Comparison of ENCODE assay signal across 17 cellular contexts in the genomic region with DNA sequence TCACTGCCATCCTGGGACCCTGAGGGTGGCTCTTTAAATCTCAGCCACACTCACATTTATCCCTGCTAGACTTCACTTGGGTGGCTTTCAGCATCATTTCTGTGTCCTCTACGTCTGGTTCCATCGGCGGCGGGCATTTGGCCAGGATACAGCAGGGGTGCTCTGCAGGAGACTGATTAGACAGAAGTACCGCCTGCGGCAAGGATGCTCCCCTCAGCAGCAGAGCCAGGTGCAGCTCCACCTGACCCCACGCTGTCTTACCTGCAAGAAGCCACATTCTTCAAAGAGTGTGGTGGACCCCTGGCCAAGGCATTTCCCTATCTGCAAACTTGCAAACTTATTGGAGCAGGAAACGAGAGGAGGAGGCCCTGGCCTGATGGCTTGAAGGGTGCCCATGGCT.
"Had no signal": no experiment of that assay in that cellular context is flagged by ENCODE, and none has a peak within 500 bp of the region (broad histone marks: within the 10 kb centered on the region; RNA-seq: fewer than 3 reads in every experiment).

No MANE protein-coding gene starts in this region.

- H3K4me1 ChIP-seq: breast epithelium, colonic mucosa, gastroesophageal sphincter, lower lobe of right lung, prostate gland, upper lobe of right lung had no signal

- H3K27ac Mint-ChIP-seq: activated naive CD8-positive, alpha-beta T cell treated with anti-CD3 and anti-CD28 coated beads for 36 hours; endodermal cell; naive thymus-derived CD4-positive, alpha-beta T cell had no signal

- H3K4me3 Mint-ChIP-seq: activated naive CD8-positive, alpha-beta T cell treated with anti-CD3 and anti-CD28 coated beads for 36 hours; endodermal cell; naive thymus-derived CD4-positive, alpha-beta T cell; neural crest cell had no signal

- H3K27me3 ChIP-seq: breast epithelium, colonic mucosa, upper lobe of right lung had no signal

- H3K9me3 Mint-ChIP-seq: neural crest cell had no signal

- DNase-seq: activated CD4-positive, alpha-beta T cell treated with anti-CD3 and anti-CD28 coated beads, Interleukin-2, amount 50 U/mL, for 4 hours; activated naive CD4-positive, alpha-beta T cell treated with Interleukin-2 at 50 U/mL for 16 hours; activated naive CD8-positive, alpha-beta T cell treated with anti-CD3 and anti-CD28 coated beads for 36 hours; activated T-cell treated with anti-CD3 and anti-CD28 coated beads, Interleukin-2, amount 50 U/mL, for 48 hours; colonic mucosa; endodermal cell; hypothalamus; left colon; lower lobe of right lung; naive thymus-derived CD4-positive, alpha-beta T cell; stimulated activated CD4-positive, alpha-beta T cell treated with anti-CD3 and anti-CD28 coated beads, Interleukin-2, amount 100 ng/mL, for 48 hours; stimulated activated naive CD4-positive, alpha-beta T cell treated with Interleukin-2 at 50 U/mL for 16 hours; upper lobe of right lung had no signal

- H3K9me3 ChIP-seq: colonic mucosa, prostate gland, upper lobe of right lung had no signal

- H3K36me3 Mint-ChIP-seq: activated naive CD8-positive, alpha-beta T cell treated with anti-CD3 and anti-CD28 coated beads for 36 hours; naive thymus-derived CD4-positive, alpha-beta T cell had no signal

- ATAC-seq: gastroesophageal sphincter; left colon; lower lobe of right lung; naive thymus-derived CD4-positive, alpha-beta T cell; upper lobe of right lung had no signal

- H3K4me1 Mint-ChIP-seq: activated naive CD8-positive, alpha-beta T cell treated with anti-CD3 and anti-CD28 coated beads for 36 hours; endodermal cell; naive thymus-derived CD4-positive, alpha-beta T cell had no signal

- H3K27ac ChIP-seq: breast epithelium, colonic mucosa, gastroesophageal sphincter, lower lobe of right lung, prostate gland, upper lobe of right lung had no signal
